26 cellular contexts compared by ENCODE assay signal in genomic region chr3:176623751-176624150, GRCh38.
"Had no signal": no experiment of that assay in that cellular context is flagged by ENCODE, and none has a peak within 500 bp of the region (broad histone marks: within the 10 kb centered on the region; RNA-seq: fewer than 3 reads in every experiment).

No MANE protein-coding gene starts in this region.

- DNase-seq: dermis blood vessel endothelial cell; effector memory CD4-positive, alpha-beta T cell; erythroblast; head of caudate nucleus; kidney; left cardiac atrium; left lung; mesenchymal stem cell; mucosa of descending colon; naive B cell; nucleus accumbens; psoas muscle; right cardiac atrium; sigmoid colon; stimulated activated CD4-positive, alpha-beta T cell treated with anti-CD3 and anti-CD28 coated beads, Interleukin-2, amount 100 ng/mL, for 24 hours; stimulated activated CD4-positive, alpha-beta T cell treated with anti-CD3 and anti-CD28 coated beads, Interleukin-4, amount 100 ng/mL, for 24 hours; stimulated activated naive CD8-positive, alpha-beta T cell treated with anti-CD3 and anti-CD28 coated beads, Interleukin-15, Interleukin-2, amounts not matched to agents 100 U/mL and 50 U/mL, for 24 hours; substantia nigra; testis; tibial artery had no signal

- H3K27ac ChIP-seq: coronary artery, left lung, psoas muscle, sigmoid colon, testis, tibial artery had no signal

- H3K27me3 ChIP-seq: left lung, sigmoid colon, testis, tibial artery had no signal

- H3K4me3 ChIP-seq: coronary artery, left lung, mucosa of descending colon, psoas muscle, sigmoid colon, testis, tibial artery had no signal

- H3K36me3 ChIP-seq: left lung, sigmoid colon, tibial artery had no signal

- H3K9me3 Mint-ChIP-seq: mesothelial cell of epicardium; nephron; stimulated activated memory B cell treated with anti-CD40 and anti-IgM and Interleukin-4, amounts not matched to agents 10 μg/mL and 1 μg/mL and 100 μg/mL, for 72 hours; type B pancreatic cell had no signal

- FAIRE-seq: frontal cortex, kidney had no signal

- ATAC-seq: left cardiac atrium; left lung; mucosa of descending colon; psoas muscle; right cardiac atrium; stimulated activated memory B cell treated with anti-CD40 and anti-IgM and Interleukin-4, amounts not matched to agents 10 μg/mL and 1 μg/mL and 100 μg/mL, for 72 hours; stimulated activated naive CD8-positive, alpha-beta T cell treated with anti-CD3 and anti-CD28 coated beads, Interleukin-15, Interleukin-2, amounts not matched to agents 100 U/mL and 50 U/mL, for 24 hours had no signal

- H3K9me3 ChIP-seq: left lung, mucosa of descending colon, psoas muscle, sigmoid colon, testis, tibial artery had no signal

- H3K36me3 Mint-ChIP-seq: mesothelial cell of epicardium; naive B cell; stimulated activated memory B cell treated with anti-CD40 and anti-IgM and Interleukin-4, amounts not matched to agents 10 μg/mL and 1 μg/mL and 100 μg/mL, for 72 hours; type B pancreatic cell had no signal

- H3K27ac Mint-ChIP-seq: mesothelial cell of epicardium; naive B cell; nephron; stimulated activated memory B cell treated with anti-CD40 and anti-IgM and Interleukin-4, amounts not matched to agents 10 μg/mL and 1 μg/mL and 100 μg/mL, for 72 hours; type B pancreatic cell had no signal

- H3K4me3 Mint-ChIP-seq: mesothelial cell of epicardium; naive B cell; nephron; stimulated activated memory B cell treated with anti-CD40 and anti-IgM and Interleukin-4, amounts not matched to agents 10 μg/mL and 1 μg/mL and 100 μg/mL, for 72 hours; type B pancreatic cell had no signal

- H3K27me3 Mint-ChIP-seq: naive B cell; stimulated activated memory B cell treated with anti-CD40 and anti-IgM and Interleukin-4, amounts not matched to agents 10 μg/mL and 1 μg/mL and 100 μg/mL, for 72 hours; type B pancreatic cell had no signal

- H3K4me1 ChIP-seq: left lung, psoas muscle, sigmoid colon, testis, tibial artery had no signal

- H3K4me1 Mint-ChIP-seq: naive B cell; nephron; stimulated activated memory B cell treated with anti-CD40 and anti-IgM and Interleukin-4, amounts not matched to agents 10 μg/mL and 1 μg/mL and 100 μg/mL, for 72 hours had no signal
